ENCODE assay signal across 10 cellular contexts in genomic region chr2:16218651-16219050, GRCh38.
DNase-seq lines count a peak whose midpoint lies in the region; ATAC-seq, FAIRE-seq and TF ChIP-seq lines count a peak whose summit lies in the region.
"Had no signal": no experiment of that assay in that cellular context is flagged by ENCODE, and none has a peak within 500 bp of the region (broad histone marks: within the 10 kb centered on the region; RNA-seq: fewer than 3 reads in every experiment).

No MANE protein-coding gene starts in this region.

- ATAC-seq in GM18517 (IDR thresholded peaks at IDR 0.05; ENCODE audit: unreplicated experiment) = no peak
- no peak for ATAC-seq in GM19328 (IDR thresholded peaks at IDR 0.05; ENCODE audit: unreplicated experiment)
- ATAC-seq: natural killer cell treated with Interleukin-12 subunit alpha and Interleukin-12 subunit beta and Interleukin-15 and Interleukin-18, amount 100 ng/mL, for 72 hours had no signal

- no peak overlapping the region for H3K4me3 ChIP-seq in Jurkat, Clone E6-1 (ENCODE audit: low read length)
- no peak overlapping the region for H3K4me3 ChIP-seq in bronchial epithelial cell (ENCODE audit: low read depth, low read length)

- DNase-seq in SHP77 (lab: John Stamatoyannopoulos, UW) (peak; percentile 12 to 39), SHP77 treated with DMSO at 0.1 percent for 48 hours (lab: John Stamatoyannopoulos, UW) (no peak), bronchial epithelial cell (ENCODE audit: low read depth) (peak; percentile 17), pons (ENCODE audit: low spot score) (peak; percentile 30), DMS153 treated with DMSO at 0.1 percent for 48 hours (lab: John Stamatoyannopoulos, UW; ENCODE audit: unreplicated experiment) (no peak)
- peak; percentile 25 for DNase-seq in Jurkat, Clone E6-1 (ENCODE audit: low read depth, low spot score)
- DNase-seq: IMR-90 had no signal

- TF ChIP-seq CTCF in bronchial epithelial cell (IDR thresholded peaks at IDR 0.05; ENCODE audit: insufficient read depth, low read length, severe bottlenecking) = peak; percentile 62

- H3K36me3 ChIP-seq in bronchial epithelial cell (ENCODE audit: control insufficient read depth, insufficient read depth, low read length) = no peaks in the 10 kb centered on the region

- no peaks in the 10 kb centered on the region for H3K27me3 ChIP-seq in bronchial epithelial cell (ENCODE audit: control insufficient read depth, insufficient read depth, low read length)

- FAIRE-seq in bronchial epithelial cell (lab: Jason Lieb, UNC) = no peak

Comparison
In these comparisons a context has a peak if more than half of its experiments do, and no peak if none do; other contexts are left out.
1. DNase-seq: peak in SHP77 (2 of 2), Jurkat, Clone E6-1 (single experiment), bronchial epithelial cell (single experiment) and pons (single experiment); none in SHP77 treated with DMSO at 0.1 percent for 48 hours (single experiment) and DMS153 treated with DMSO at 0.1 percent for 48 hours (single experiment).